Comparison of ENCODE assay signal across 13 cellular contexts in the genomic region with DNA sequence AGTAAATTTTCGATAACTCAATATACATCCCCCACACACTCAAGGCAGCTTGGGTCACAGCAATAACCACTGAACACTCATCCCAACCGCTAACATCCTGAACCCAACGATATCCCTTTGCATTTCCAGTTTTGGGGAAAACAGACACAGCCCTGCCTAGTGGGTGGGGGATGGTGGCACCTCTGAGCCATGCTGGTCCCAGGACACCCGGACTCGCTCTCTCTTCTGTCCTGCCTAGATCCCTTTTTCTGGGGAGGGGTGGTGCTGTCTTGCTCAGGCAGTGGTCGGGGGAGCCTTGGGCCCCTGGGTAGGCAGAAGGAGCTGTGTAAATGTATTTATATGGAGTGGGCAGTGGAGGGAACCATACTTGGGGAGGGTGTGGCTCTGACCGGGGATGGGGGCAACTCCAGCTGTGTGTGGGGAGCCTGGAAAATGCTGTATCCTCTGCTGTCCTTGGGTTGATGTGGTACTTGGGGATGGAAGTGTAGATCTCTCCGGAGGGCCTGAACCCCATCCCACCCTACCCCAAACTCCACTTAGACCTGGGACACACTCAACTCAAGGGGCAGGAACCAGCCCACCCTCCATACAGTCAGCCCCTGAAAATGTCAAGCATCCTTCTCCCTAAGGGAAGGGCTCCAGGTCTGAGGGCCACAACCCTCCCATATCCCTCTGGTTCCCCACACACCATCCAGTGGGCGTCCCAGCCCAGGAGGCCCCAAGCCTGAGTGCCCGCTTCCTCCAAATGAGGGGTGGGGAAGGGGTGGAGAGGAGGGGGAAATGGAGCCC. TPM values are rescaled to one million over a fixed set of nuclear protein-coding genes. Genes with fewer than 3 reads are reported as not detected.
A peak's percentile ranks its signal among the peaks of the same experiment; 100 is the strongest.
DNase-seq lines count a peak whose midpoint lies in the region; ATAC-seq and TF ChIP-seq lines count a peak whose summit lies in the region.
"Had no signal": no experiment of that assay in that cellular context is flagged by ENCODE, and none has a peak within 500 bp of the region (broad histone marks: within the 10 kb centered on the region; RNA-seq: fewer than 3 reads in every experiment).

No MANE protein-coding gene starts in this region.

- peaks cover 48 to 77% of the 10 kb centered on the region in 2 donors for H3K4me1 ChIP-seq in duodenal mucosa (ENCODE audit: control insufficient read depth in 1 of 2, insufficient read depth in 2 of 2, low read length in 2 of 2)

- H3K36me3 ChIP-seq in H7 (replicated peaks; ENCODE audit: control insufficient read depth, insufficient read depth, low read length), result no peaks in the 10 kb centered on the region
- H3K36me3 ChIP-seq in duodenal mucosa (ENCODE audit: control insufficient read depth in 1 of 2, insufficient read depth in 2 of 2, low read length in 2 of 2), result no peaks in the 10 kb centered on the region
- no peaks in the 10 kb centered on the region for H3K36me3 ChIP-seq in MG63

- H3K27ac ChIP-seq in duodenal mucosa (ENCODE audit: low read depth, low read length), result peak overlapping the region; percentile 77

- DNase-seq in CD14-positive monocyte (ENCODE audit: low spot score) (no peak), H7 (peak; percentile 59), natural killer cell (no peak), MG63 (no peak), NCI-H345 (lab: John Stamatoyannopoulos, UW) (no peak), sciatic nerve (ENCODE audit: low spot score) (no peak)
- no peak for DNase-seq in activated effector memory CD4-positive, alpha-beta T cell treated with anti-CD3 and anti-CD28 coated beads, Interleukin-2, amount 50 U/mL, for 16 hours
- DNase-seq: OCI-M1 had no signal

- H3K9me3 Mint-ChIP-seq in CD14-positive monocyte (peaks cover 0 to 17% (median 5%) of the 10 kb centered on the region in 7 donors), natural killer cell (no peaks in the 10 kb centered on the region)

- ATAC-seq in natural killer cell (no peak), sciatic nerve (no peak)

- H3K9ac ChIP-seq in duodenal mucosa (ENCODE audit: low read depth in 1 of 2, low read length in 2 of 2), result peak overlapping the region; percentile 81 to 83

- H3K36me3 Mint-ChIP-seq in CD14-positive monocyte (peaks cover 3 to 9% of the 10 kb centered on the region in 2 donors), natural killer cell (no peaks in the 10 kb centered on the region)

- no peak overlapping the region for H3K27ac Mint-ChIP-seq in CD14-positive monocyte
- H3K27ac Mint-ChIP-seq in natural killer cell, result no peak overlapping the region
- H3K27ac Mint-ChIP-seq: progenitor cell of endocrine pancreas had no signal

- H3K4me1 Mint-ChIP-seq in CD14-positive monocyte (peaks cover 25% of the 10 kb centered on the region), natural killer cell (peaks cover 10 to 36% of the 10 kb centered on the region in 2 donors)

- H3K4me3 ChIP-seq in H7 (ENCODE audit: insufficient read depth, low read depth, low read length) (peak overlapping the region; percentile 43; the same call in 1 of the 2 replicates), duodenal mucosa (ENCODE audit: low read depth in 1 of 2, low read length in 2 of 2) (peak overlapping the region; percentile 67 to 77), MG63 (no peak overlapping the region)

- H3K27me3 ChIP-seq in H7 (ENCODE audit: control insufficient read depth, insufficient read depth, low read length) (peaks cover 60% of the 10 kb centered on the region), duodenal mucosa (ENCODE audit: control insufficient read depth in 1 of 2, insufficient read depth in 2 of 2, low read length in 2 of 2) (no peaks in the 10 kb centered on the region), MG63 (no peaks in the 10 kb centered on the region)

- H3K27me3 Mint-ChIP-seq in CD14-positive monocyte (ENCODE audit: low read depth in 3 of 3) (peaks cover 72 to 95% (median 91%) of the 10 kb centered on the region in 3 donors), natural killer cell (ENCODE audit: low read depth in 2 of 2) (peaks cover 23 to 32% of the 10 kb centered on the region in 2 donors)

- H3K9me3 ChIP-seq in duodenal mucosa (ENCODE audit: control insufficient read depth in 1 of 2, low read length in 2 of 2) (no peaks in the 10 kb centered on the region), MG63 (no peaks in the 10 kb centered on the region)

- intact Hi-C loops in CD14-positive monocyte (cut with micrococcal nuclease) (loop anchor here in 1 of 2 donors (5.0 kb wide), 1 partner anchor 128 kb away; no protein-coding TSS in a partner anchor), natural killer cell (cut with micrococcal nuclease) (no loop called here), sciatic nerve (cut with DNase I) (no loop called here)

- H3K4me3 Mint-ChIP-seq in CD14-positive monocyte (peak overlapping the region; percentile 69 to 88), natural killer cell (peak overlapping the region; percentile 75)

- TF ChIP-seq CTCF in CD14-positive monocyte (IDR thresholded peaks at IDR 0.05) (no peak), natural killer cell (IDR thresholded peaks at IDR 0.05) (no peak)

RNA-seq across cellular contexts. Expression of gene SLC22A7, which starts 23.7 kb away (rescaled TPM):
- polyA plus RNA-seq in CD14-positive monocyte, result not detected
- not detected in 2 replicates for total RNA-seq in H7 (2014; rRNA removed; shearing (Covaris generic))
- total RNA-seq in natural killer cell (not detected), sciatic nerve (not detected)
- total RNA-seq in MG63 (2014; rRNA removed; shearing (Covaris generic); ENCODE audit: low replicate concordance), result not detected in 2 replicates
- total RNA-seq: glomerular endothelial cell, lower leg skin, MCF 10A, progenitor cell of endocrine pancreas had no signal

RNA-seq across cellular contexts. Expression of gene TTBK1, which starts 31.0 kb away (rescaled TPM):
- not detected for polyA plus RNA-seq in CD14-positive monocyte
- total RNA-seq in H7 (2014; rRNA removed; shearing (Covaris generic)), result not detected in 2 replicates
- total RNA-seq in natural killer cell (under 1 TPM in 1 of 3 donors, not detected in 2; 0.07 TPM), sciatic nerve (0.04 TPM)
- not detected in 2 replicates for total RNA-seq in MG63 (2014; rRNA removed; shearing (Covaris generic); ENCODE audit: low replicate concordance)
- total RNA-seq: MCF 10A had no signal

RNA-seq across cellular contexts. Expression of gene CRIP3, which starts 34.3 kb away (rescaled TPM):
- polyA plus RNA-seq in CD14-positive monocyte, result 1 to 10 TPM; 1.2 to 1.6 TPM
- 20.1 and 28.1 TPM in 2 replicates for total RNA-seq in H7 (2014; rRNA removed; shearing (Covaris generic))
- 1 to 10 TPM; 3.6 to 5.3 (median 4.3) TPM for total RNA-seq in natural killer cell
- not detected in 2 replicates for total RNA-seq in MG63 (2014; rRNA removed; shearing (Covaris generic); ENCODE audit: low replicate concordance)
- total RNA-seq in sciatic nerve, result 3.8 TPM
- total RNA-seq: glomerular endothelial cell, MCF 10A had no signal

RNA-seq across cellular contexts. Expression of gene DNPH1, which starts 45.0 kb away (rescaled TPM):
- polyA plus RNA-seq in CD14-positive monocyte, result 10 to 100 TPM; 42.7 to 55.4 TPM
- total RNA-seq in H7 (2014; rRNA removed; shearing (Covaris generic)), result 73.6 and 85.3 TPM in 2 replicates
- 10 to 100 TPM in 1 of 3 donors, 1 to 10 TPM in 2; 6.1 to 10.2 (median 8.0) TPM for total RNA-seq in natural killer cell
- total RNA-seq in MG63 (2014; rRNA removed; shearing (Covaris generic); ENCODE audit: low replicate concordance), result 30.8 and 43.0 TPM in 2 replicates
- 45.9 TPM for total RNA-seq in sciatic nerve
